18 cellular contexts compared by ENCODE assay signal in the genomic region with DNA sequence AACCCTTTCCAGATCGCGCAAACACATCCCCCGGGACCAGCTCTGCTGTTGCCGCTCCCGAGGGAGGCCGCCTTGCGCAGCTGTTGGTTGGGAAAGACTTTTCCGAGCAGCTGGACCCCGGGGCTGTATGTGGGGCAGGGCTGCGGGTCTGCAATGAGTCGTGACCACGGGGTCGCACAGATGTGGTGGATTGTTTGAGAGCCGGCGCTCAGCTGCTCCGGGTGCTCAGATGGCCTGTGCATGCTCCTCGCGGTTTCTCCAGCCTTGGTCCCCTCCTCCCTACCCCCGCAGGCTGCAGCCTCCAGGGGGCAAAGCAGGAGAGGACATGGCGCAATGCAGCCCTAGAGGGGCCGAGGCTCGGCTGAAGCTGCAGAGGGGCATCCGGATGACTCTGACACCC.
A peak's percentile ranks its signal among the peaks of the same experiment; 100 is the strongest.
DNase-seq lines count a peak whose midpoint lies in the region; ATAC-seq and TF ChIP-seq lines count a peak whose summit lies in the region.
"Had no signal": no experiment of that assay in that cellular context is flagged by ENCODE, and none has a peak within 500 bp of the region (broad histone marks: within the 10 kb centered on the region; RNA-seq: fewer than 3 reads in every experiment).

No MANE protein-coding gene starts in this region.

- DNase-seq in NCI-H2227 (lab: John Stamatoyannopoulos, UW; ENCODE audit: unreplicated experiment) (peak; percentile 14), NCI-H2227 treated with DMSO at 0.1 percent for 48 hours (lab: John Stamatoyannopoulos, UW) (no peak), coronary artery (ENCODE audit: low spot score) (peak; percentile 80), lower lobe of right lung (peak; percentile 39), 8988T (no peak)
- DNase-seq in stimulated activated CD8-positive, alpha-beta memory T cell treated with anti-CD3 and anti-CD28 coated beads, Interleukin-4, amount 100 ng/mL, for 48 hours = peak; percentile 2
- DNase-seq: activated CD4-positive, alpha-beta T cell treated with anti-CD3 and anti-CD28 coated beads, Interleukin-2, amount 50 U/mL, for 48 hours; activated gamma-delta T cell treated with Interleukin-2 at 50 U/mL for 16 hours; effector memory CD8-positive, alpha-beta T cell; immature natural killer cell; MG63; NCI-H2029; NK-92 treated with Interleukin-12 subunit alpha and Interleukin-12 subunit beta, amount 100 ng/mL, for 24 hours; T1000; upper lobe of right lung had no signal

- H3K27me3 ChIP-seq in lower lobe of right lung (ENCODE audit: low read depth) = no peaks in the 10 kb centered on the region
- H3K27me3 ChIP-seq: MG63, upper lobe of right lung had no signal

- H3K36me3 ChIP-seq in lower lobe of right lung = no peaks in the 10 kb centered on the region
- H3K36me3 ChIP-seq: MG63, upper lobe of right lung had no signal

- intact Hi-C loops in lower lobe of right lung (cut with DNase I) = no loop called here

- ATAC-seq in lower lobe of right lung (no peak), HG02938 (IDR thresholded peaks at IDR 0.05; ENCODE audit: unreplicated experiment) (no peak), GM21526 (IDR thresholded peaks at IDR 0.05; ENCODE audit: low FRiP score, unreplicated experiment) (no peak)
- ATAC-seq: CD8-positive, alpha-beta T cell; effector memory CD8-positive, alpha-beta T cell; upper lobe of right lung had no signal

- TF ChIP-seq CTCF in coronary artery (IDR thresholded peaks at IDR 0.05) (no peak), lower lobe of right lung (IDR thresholded peaks at IDR 0.05) (no peak)

- H3K4me1 ChIP-seq in lower lobe of right lung = peaks cover 9% of the 10 kb centered on the region

- peak overlapping the region; percentile 19 for H3K4me3 ChIP-seq in coronary artery
- H3K4me3 ChIP-seq in lower lobe of right lung = no peak overlapping the region
- H3K4me3 ChIP-seq: MG63, upper lobe of right lung had no signal

- no peaks in the 10 kb centered on the region for H3K9me3 ChIP-seq in lower lobe of right lung
- H3K9me3 ChIP-seq: MG63, upper lobe of right lung had no signal

- H3K27ac ChIP-seq in coronary artery (peak overlapping the region; percentile 40 to 58), lower lobe of right lung (no peak overlapping the region)
- H3K27ac ChIP-seq: upper lobe of right lung had no signal

Comparison
In these comparisons a context has a peak if more than half of its experiments do, and no peak if none do; other contexts are left out.
1. DNase-seq: peak in NCI-H2227 (single experiment), coronary artery (single experiment), lower lobe of right lung (single experiment) and stimulated activated CD8-positive, alpha-beta memory T cell treated with anti-CD3 and anti-CD28 coated beads, Interleukin-4, amount 100 ng/mL, for 48 hours (single experiment); none in NCI-H2227 treated with DMSO at 0.1 percent for 48 hours (single experiment) and 8988T (single experiment).